1 cellular context compared by ENCODE assay signal in genomic region chr9:95031711-95032461, GRCh38.
A peak's percentile ranks its signal among the peaks of the same experiment; 100 is the strongest.
TF ChIP-seq lines count a peak whose summit lies in the region.

No MANE protein-coding gene starts in this region.

TF ChIP-seq in HepG2, 621 proteins besides CTCF, POLR2A, EP300 and RAD21 (continued from another document and continues in another):
- TF ChIP-seq AKNA (CRISPR knock-in tag; IDR thresholded peaks at IDR 0.05; ENCODE audit: borderline replicate concordance), result no peak
- TF ChIP-seq THAP9 (CRISPR knock-in tag; IDR thresholded peaks at IDR 0.05; ENCODE audit: borderline replicate concordance), result no peak
- TF ChIP-seq ZNF546 (CRISPR knock-in tag; conservative IDR thresholded peaks at IDR 0.05), result no peak
- TF ChIP-seq ZNF468 (CRISPR knock-in tag; IDR thresholded peaks at IDR 0.05), result no peak
- TF ChIP-seq TSC22D2 (CRISPR knock-in tag; IDR thresholded peaks at IDR 0.05; ENCODE audit: borderline replicate concordance), result no peak
- no peak for TF ChIP-seq U2AF2 (IDR thresholded peaks at IDR 0.05; ENCODE audit: low read depth, low read length)
- no peak for TF ChIP-seq CEBPB (IDR thresholded peaks at IDR 0.05; ENCODE audit: borderline replicate concordance, low read depth, low read length)
- peak; percentile 81 for TF ChIP-seq BHLHE40 (IDR thresholded peaks at IDR 0.05; ENCODE audit: low read length)
- TF ChIP-seq DDIT3 (CRISPR knock-in tag; IDR thresholded peaks at IDR 0.05), result no peak
- peak; percentile 49; the same call in 1 of the 2 replicates for TF ChIP-seq ZMYM4 (CRISPR knock-in tag; IDR thresholded peaks at IDR 0.05)
- no peak for TF ChIP-seq SMC3 (IDR thresholded peaks at IDR 0.05; ENCODE audit: low read length)
- no peak for TF ChIP-seq ARNT (IDR thresholded peaks at IDR 0.05)
- 0 out of 2 replicates have a peak, but pooled peaks have one; percentile 54 for TF ChIP-seq ZBTB43 (CRISPR knock-in tag; conservative IDR thresholded peaks at IDR 0.05)
- TF ChIP-seq RXRA (CRISPR knock-in tag; IDR thresholded peaks at IDR 0.05), result no peak; the same call in 1 of the 2 replicates
- no peak; the same call in 1 of the 2 replicates for TF ChIP-seq MXD3 (CRISPR knock-in tag; IDR thresholded peaks at IDR 0.05)
- TF ChIP-seq ATF5 (CRISPR knock-in tag; IDR thresholded peaks at IDR 0.05; ENCODE audit: low read depth), result no peak
- 0 out of 2 replicates have a peak, but pooled peaks have one; percentile 33 for TF ChIP-seq ZFX (CRISPR knock-in tag; IDR thresholded peaks at IDR 0.05; ENCODE audit: low read depth)
- TF ChIP-seq FLYWCH1 (CRISPR knock-in tag; IDR thresholded peaks at IDR 0.05), result no peak
- TF ChIP-seq ZNF543 (CRISPR knock-in tag; IDR thresholded peaks at IDR 0.05), result no peak
- no peak for TF ChIP-seq ATM (IDR thresholded peaks at IDR 0.05; ENCODE audit: borderline replicate concordance)
- TF ChIP-seq RAD51 (IDR thresholded peaks at IDR 0.05; ENCODE audit: borderline replicate concordance), result no peak
- TF ChIP-seq NR2F2 (IDR thresholded peaks at IDR 0.05; ENCODE audit: borderline replicate concordance, low read depth), result peak; percentile 58; the same call in 1 of the 2 replicates
- TF ChIP-seq ZNF800 (CRISPR knock-in tag; IDR thresholded peaks at IDR 0.05), result 0 out of 2 replicates have a peak, but pooled peaks have one; percentile 56
- TF ChIP-seq MBD4 (IDR thresholded peaks at IDR 0.05; ENCODE audit: borderline replicate concordance, low read length), result no peak; the same call in none of the 2 replicates
- TF ChIP-seq MLLT10 (CRISPR knock-in tag; IDR thresholded peaks at IDR 0.05), result no peak
- 0 out of 2 replicates have a peak, but pooled peaks have one; percentile 51 for TF ChIP-seq SNAPC2 (CRISPR knock-in tag; IDR thresholded peaks at IDR 0.05)
- peak; percentile 73 for TF ChIP-seq AHDC1 (CRISPR knock-in tag; IDR thresholded peaks at IDR 0.05; ENCODE audit: borderline replicate concordance)
- TF ChIP-seq MXD4 (CRISPR knock-in tag; IDR thresholded peaks at IDR 0.05), result 0 out of 2 replicates have a peak, but pooled peaks have one; percentile 29
- TF ChIP-seq ZNF136 (CRISPR knock-in tag; IDR thresholded peaks at IDR 0.05; ENCODE audit: low read depth), result no peak
- peak; percentile 89 for TF ChIP-seq ZNF609 (CRISPR knock-in tag; IDR thresholded peaks at IDR 0.05; ENCODE audit: borderline replicate concordance)
- TF ChIP-seq ZNF83 (CRISPR knock-in tag; IDR thresholded peaks at IDR 0.05; ENCODE audit: borderline replicate concordance), result no peak
- no peak for TF ChIP-seq ZNF644 (CRISPR knock-in tag; IDR thresholded peaks at IDR 0.05; ENCODE audit: low read depth)
